ENCODE assay signal across 10 cellular contexts in genomic region chr2:201254331-201254730, GRCh38. TPM values are rescaled to one million over a fixed set of nuclear protein-coding genes. Genes with fewer than 3 reads are reported as not detected.
DNase-seq lines count a peak whose midpoint lies in the region; ATAC-seq and TF ChIP-seq lines count a peak whose summit lies in the region.
"Had no signal": no experiment of that assay in that cellular context is flagged by ENCODE, and none has a peak within 500 bp of the region (broad histone marks: within the 10 kb centered on the region; RNA-seq: fewer than 3 reads in every experiment).

No MANE protein-coding gene starts in this region.

- H2BK120ac ChIP-seq in IMR-90 (ENCODE audit: low read depth, low read length), result 0 out of 2 replicates have a peak overlapping the region, but pooled peaks have one; percentile 13

- H3K9me3 Mint-ChIP-seq in activated naive CD8-positive, alpha-beta T cell treated with anti-CD3 and anti-CD28 coated beads, Interleukin-2, amount 10 ng/mL, durations not matched to agents 7 days and 5 days, result peaks cover 13% of the 10 kb centered on the region

- TF ChIP-seq POLR2A in IMR-90 (IDR thresholded peaks at IDR 0.05; ENCODE audit: low read depth, low read length) (no peak), gastroesophageal sphincter (IDR thresholded peaks at IDR 0.05) (no peak)

- H3K18ac ChIP-seq in IMR-90 (ENCODE audit: low read depth, low read length), result 0 out of 2 replicates have a peak overlapping the region, but pooled peaks have one; percentile 2

- H2AK5ac ChIP-seq in IMR-90 (ENCODE audit: low read depth, low read length), result peak overlapping the region; percentile 2; the same call in 1 of the 2 replicates

- intact Hi-C loops in IMR-90 (cut with micrococcal nuclease) (no loop called here), left lung (cut with DNase I) (no loop called here), psoas muscle (cut with DNase I) (no loop called here)

- 0 out of 3 replicates have a peak overlapping the region, but pooled peaks have one; percentile 16 for H2BK15ac ChIP-seq in IMR-90 (ENCODE audit: low read depth, low read length)

- peaks cover 4 to 14% of the 10 kb centered on the region in 2 experiments; a peak in 3 of 4 replicates for H3K79me1 ChIP-seq in IMR-90 (ENCODE audit: low read depth in 1 of 2, low read length in 2 of 2)

- peak overlapping the region; percentile 37; the same call in 1 of the 2 replicates for H2BK20ac ChIP-seq in IMR-90 (ENCODE audit: low read depth, low read length)

- POLR2A ChIA-PET in IMR-90 (lab: Charles Lee; ENCODE audit: unreplicated experiment), result no interaction called here
- POLR2A ChIA-PET in activated naive CD8-positive, alpha-beta T cell treated with anti-CD3 and anti-CD28 coated beads, Interleukin-2, amount 10 ng/mL, durations not matched to agents 7 days and 5 days (lab: Charles Lee), result interaction anchor here (0.7 to 11.3 kb wide), 5 partner anchors 8 to 889 kb away, joined by 3 to 147 read pairs (median 4); partner anchors contain the start of gene CASP8

- peak overlapping the region; percentile 48 for H3K27ac Mint-ChIP-seq in activated naive CD8-positive, alpha-beta T cell treated with anti-CD3 and anti-CD28 coated beads, Interleukin-2, amount 10 ng/mL, durations not matched to agents 7 days and 5 days

- H3K23ac ChIP-seq in IMR-90 (ENCODE audit: low read depth, low read length), result no peak overlapping the region

- no peaks in the 10 kb centered on the region for H3K27me3 ChIP-seq in IMR-90 (ENCODE audit: control insufficient read depth, insufficient read depth, low read length)
- no peaks in the 10 kb centered on the region for H3K27me3 ChIP-seq in left lung
- no peaks in the 10 kb centered on the region for H3K27me3 ChIP-seq in gastroesophageal sphincter
- H3K27me3 ChIP-seq in psoas muscle (ENCODE audit: insufficient read depth in 3 of 3, low read length in 2 of 3), result no peaks in the 10 kb centered on the region

- CTCF ChIA-PET in IMR-90 (lab: Yijun Ruan, JAX), result interaction anchor here (0.6 to 1.0 kb wide), 3 partner anchors 22 to 187 kb away, joined by 3 to 4 read pairs (median 3); no protein-coding TSS in a partner anchor

- no CpG with 5 or more reads among the region's 3 CpGs for WGBS in IMR-90 (ENCODE audit: extremely low coverage in 2 of 2, insufficient read length in 1 of 2), 2 experiments
- 12 to 29% methylated on average over 3 of the region's 3 CpGs for WGBS in gastroesophageal sphincter (ENCODE audit: low coverage in 1 of 2), 2 donors
- WGBS in psoas muscle, 3 donors, result 39 to 64% (median 48%) methylated on average over 2 to 3 of the region's 3 CpGs

- peak overlapping the region; percentile 36 for H3K4ac ChIP-seq in IMR-90 (ENCODE audit: low read depth, low read length)

- TF ChIP-seq EP300 in gastroesophageal sphincter (IDR thresholded peaks at IDR 0.05), result no peak

- no peak overlapping the region for H2BK5ac ChIP-seq in IMR-90 (ENCODE audit: low read depth, low read length, poor library complexity, severe bottlenecking)

- H4K91ac ChIP-seq in IMR-90 (ENCODE audit: insufficient read depth, low read depth, low read length), result peak overlapping the region; percentile 31; the same call in 1 of the 2 replicates

- H3K27ac ChIP-seq in IMR-90 (ENCODE audit: insufficient read depth, low read length) (no peak overlapping the region), left lung (peak overlapping the region in 1 of 2 donors; percentile 57), gastroesophageal sphincter (peak overlapping the region in 1 of 4 donors; percentile 57), psoas muscle (no peak overlapping the region)
- H3K27ac ChIP-seq: PC-9, thoracic aorta had no signal

- no peak for TF ChIP-seq RAD21 in IMR-90 (IDR thresholded peaks at IDR 0.05; ENCODE audit: low read length)

- H3K4me2 ChIP-seq in IMR-90 (ENCODE audit: low read depth, low read length), result no peak overlapping the region
- H3K4me2 ChIP-seq: PC-9 had no signal

- peak overlapping the region; percentile 13 for H2AK9ac ChIP-seq in IMR-90 (replicated peaks; ENCODE audit: low read depth, low read length, poor library complexity)

- peak overlapping the region in 1 of 2 experiments; percentile 17; a peak in 2 of 4 replicates for H4K8ac ChIP-seq in IMR-90 (ENCODE audit: low read depth in 2 of 2, low read length in 2 of 2)

- no peaks in the 10 kb centered on the region for H4K20me1 ChIP-seq in IMR-90 (ENCODE audit: insufficient read depth, low read length)

- no TSS peak for BruUV-seq in IMR-90 (replicated peaks; lab: Mats Ljungman, UMichigan)

- H3K4me3 ChIP-seq in IMR-90 (ENCODE audit: insufficient read depth, low read depth, low read length) (no peak overlapping the region), left lung (no peak overlapping the region), gastroesophageal sphincter (no peak overlapping the region), psoas muscle (no peak overlapping the region)
- H3K4me3 ChIP-seq: PC-9, thoracic aorta had no signal

- no peak overlapping the region for H3K4me3 Mint-ChIP-seq in activated naive CD8-positive, alpha-beta T cell treated with anti-CD3 and anti-CD28 coated beads, Interleukin-2, amount 10 ng/mL, durations not matched to agents 7 days and 5 days

- TF ChIP-seq CTCF in AG09319 (IDR thresholded peaks at IDR 0.05; ENCODE audit: low read depth, low read length), result no peak
- no peak for TF ChIP-seq CTCF in IMR-90 (conservative IDR thresholded peaks at IDR 0.05; ENCODE audit: low read depth, low read length)
- TF ChIP-seq CTCF in left lung (IDR thresholded peaks at IDR 0.05), result no peak
- no peak for TF ChIP-seq CTCF in gastroesophageal sphincter (IDR thresholded peaks at IDR 0.05)
- TF ChIP-seq CTCF in psoas muscle (IDR thresholded peaks at IDR 0.05), result no peak

- H3K14ac ChIP-seq in IMR-90 (replicated peaks; ENCODE audit: low read depth, low read length), result no peak overlapping the region

- H3K9me1 ChIP-seq in IMR-90 (ENCODE audit: insufficient read depth, low read length), result peaks cover 7% of the 10 kb centered on the region

- peak overlapping the region; percentile 29 for H2AFZ ChIP-seq in IMR-90 (replicated peaks; ENCODE audit: low read length, poor library complexity)
- H2AFZ ChIP-seq: PC-9 had no signal

- peaks cover 7% of the 10 kb centered on the region; the same call in 1 of the 2 replicates for H3K4me1 ChIP-seq in IMR-90 (ENCODE audit: control insufficient read depth, insufficient read depth, low read length)
- H3K4me1 ChIP-seq in left lung, result peaks cover 4 to 40% of the 10 kb centered on the region in 2 donors
- peaks cover 0 to 29% (median 2%) of the 10 kb centered on the region in 3 donors for H3K4me1 ChIP-seq in gastroesophageal sphincter
- no peaks in the 10 kb centered on the region for H3K4me1 ChIP-seq in psoas muscle

- peaks cover 38% of the 10 kb centered on the region for H3K36me3 Mint-ChIP-seq in activated naive CD8-positive, alpha-beta T cell treated with anti-CD3 and anti-CD28 coated beads, Interleukin-2, amount 10 ng/mL, durations not matched to agents 7 days and 5 days

- H3K56ac ChIP-seq in IMR-90 (ENCODE audit: extremely low read depth, insufficient read depth, low read length), result no peak overlapping the region

- ATAC-seq in IMR-90 (ENCODE audit: low read depth) (peak; percentile 67), left lung (peak; percentile 10), gastroesophageal sphincter (no peak), psoas muscle (no peak)
- no peak for ATAC-seq in activated naive CD8-positive, alpha-beta T cell treated with anti-CD3 and anti-CD28 coated beads, Interleukin-2, amount 10 ng/mL, durations not matched to agents 7 days and 5 days (ENCODE audit: low read depth)

- H4K5ac ChIP-seq in IMR-90 (ENCODE audit: low read depth, low read length), result peak overlapping the region; percentile 22; the same call in 1 of the 2 replicates

- in situ Hi-C loops in IMR-90 (cut with MboI; ENCODE audit: low sequenced_read_pairs), result no loop called here

- dilution Hi-C loops in IMR-90 (cut with HindIII; ENCODE audit: low sequenced_read_pairs, unreplicated experiment), result no loop called here

- DNase-seq in AG09319 (ENCODE audit: extremely low read depth, low read depth), result peak; percentile 62
- DNase-seq in IMR-90, result peak; percentile 52
- no peak for DNase-seq in activated naive CD8-positive, alpha-beta T cell treated with anti-CD3 and anti-CD28 coated beads, Interleukin-2, amount 10 ng/mL, durations not matched to agents 7 days and 5 days
- DNase-seq in left lung, result peak in 1 of 2 donors; percentile 56
- no peak for DNase-seq in hippocampal formation (lab: John Stamatoyannopoulos, UW)
- no peak for DNase-seq in psoas muscle
- no peak for DNase-seq in NCI-H510A treated with DMSO at 0.1 percent for 48 hours (lab: John Stamatoyannopoulos, UW)

- peaks cover 58% of the 10 kb centered on the region for H3K4me1 Mint-ChIP-seq in activated naive CD8-positive, alpha-beta T cell treated with anti-CD3 and anti-CD28 coated beads, Interleukin-2, amount 10 ng/mL, durations not matched to agents 7 days and 5 days

- H3K9ac ChIP-seq in IMR-90 (ENCODE audit: low read depth, low read length), result no peak overlapping the region

- H3K36me3 ChIP-seq in IMR-90 (ENCODE audit: control insufficient read depth, insufficient read depth, low read length) (no peaks in the 10 kb centered on the region), left lung (no peaks in the 10 kb centered on the region), gastroesophageal sphincter (no peaks in the 10 kb centered on the region), psoas muscle (ENCODE audit: insufficient read depth in 1 of 2, low read depth in 1 of 2) (no peaks in the 10 kb centered on the region)
- H3K36me3 ChIP-seq: thoracic aorta had no signal

- H3K9me3 ChIP-seq in IMR-90 (ENCODE audit: control insufficient read depth, insufficient read depth, low read length) (peaks cover 4% of the 10 kb centered on the region), left lung (no peaks in the 10 kb centered on the region), gastroesophageal sphincter (no peaks in the 10 kb centered on the region), psoas muscle (no peaks in the 10 kb centered on the region)
- H3K9me3 ChIP-seq: thoracic aorta had no signal

- H3K27me3 Mint-ChIP-seq in activated naive CD8-positive, alpha-beta T cell treated with anti-CD3 and anti-CD28 coated beads, Interleukin-2, amount 10 ng/mL, durations not matched to agents 7 days and 5 days, result no peaks in the 10 kb centered on the region

TF ChIP-seq in IMR-90, 13 proteins besides CTCF, POLR2A, EP300 and RAD21 (continues in another document):
- no peak for TF ChIP-seq BHLHE40 (IDR thresholded peaks at IDR 0.05; ENCODE audit: low read depth, low read length)
- no peak for TF ChIP-seq FOS (IDR thresholded peaks at IDR 0.05; ENCODE audit: low read depth, low read length)

RNA-seq across cellular contexts. Expression of gene CASP8, which starts 6.0 kb away (rescaled TPM):
- total RNA-seq in IMR-90 (2012; rRNA removed), result 17.0 and 18.6 TPM in 2 replicates
- 11.1 and 13.1 TPM in 2 replicates for polyA plus RNA-seq in IMR-90 (2012; rRNA removed)
- polyA plus RNA-seq in IMR-90 (2012; cell fraction: cytosol; rRNA removed), result 4.5 and 5.1 TPM in 2 replicates
- polyA plus RNA-seq in IMR-90 (2012; cell fraction: nucleus; rRNA removed; ENCODE audit: low replicate concordance), result 6.7 and 32.3 TPM in 2 replicates
- total RNA-seq in activated naive CD8-positive, alpha-beta T cell treated with anti-CD3 and anti-CD28 coated beads, Interleukin-2, amount 10 ng/mL, durations not matched to agents 7 days and 5 days, result 100 to 1,000 TPM; 115 to 127 TPM
- 10 to 100 TPM; 26.3 to 40.4 TPM for total RNA-seq in left lung
- 10 to 100 TPM in 2 of 4 donors, 1 to 10 TPM in 2; 6.4 to 12.3 (median 10.0) TPM for total RNA-seq in gastroesophageal sphincter
- 1 to 10 TPM; 2.3 to 3.5 (median 3.0) TPM for total RNA-seq in psoas muscle
- 1 to 10 TPM in 2 of 3 donors, under 1 TPM in 1; 0.87 to 1.3 (median 1.2) TPM for polyA plus RNA-seq in psoas muscle

Comparison
In these comparisons a context has a peak if more than half of its experiments do, and no peak if none do; other contexts are left out.
1. DNase-seq: peak in AG09319 (single experiment) and IMR-90 (single experiment); none in activated naive CD8-positive, alpha-beta T cell treated with anti-CD3 and anti-CD28 coated beads, Interleukin-2, amount 10 ng/mL, durations not matched to agents 7 days and 5 days (single experiment), hippocampal formation (0 of 2), psoas muscle (0 of 2) and NCI-H510A treated with DMSO at 0.1 percent for 48 hours (single experiment).
2. ATAC-seq: peak in IMR-90 (single experiment) and left lung (single experiment); none in activated naive CD8-positive, alpha-beta T cell treated with anti-CD3 and anti-CD28 coated beads, Interleukin-2, amount 10 ng/mL, durations not matched to agents 7 days and 5 days (single experiment), gastroesophageal sphincter (single experiment) and psoas muscle (0 of 4).